ENCODE assay signal across 3 cellular contexts in the genomic region with DNA sequence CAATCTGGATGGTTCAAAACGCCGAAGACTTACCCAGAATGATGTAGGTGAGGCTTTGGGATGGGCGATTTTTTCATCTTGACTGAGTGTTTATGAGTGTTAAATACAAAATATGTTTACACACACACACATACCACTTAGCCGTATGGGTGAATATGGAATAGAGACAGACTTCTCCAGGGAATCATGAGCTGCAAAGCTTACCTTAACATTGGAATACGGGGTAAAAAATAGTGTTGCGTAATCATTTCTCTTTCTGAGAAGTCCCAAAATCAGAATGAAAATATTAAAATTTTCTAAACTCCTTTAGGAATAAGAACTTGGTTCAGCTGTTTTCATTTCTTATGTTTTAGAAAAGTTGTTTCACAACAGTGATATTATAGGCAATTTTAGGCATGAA.
A peak's percentile ranks its signal among the peaks of the same experiment; 100 is the strongest.
TF ChIP-seq lines count a peak whose summit lies in the region.

No MANE protein-coding gene starts in this region.

TF ChIP-seq in A549, 52 proteins besides CTCF, POLR2A, EP300 and RAD21:
- TF ChIP-seq CEBPB (IDR thresholded peaks at IDR 0.05) (peak; percentile 48 to 58; a peak in 3 of 4 replicates), TP53 (CRISPR knock-in tag; IDR thresholded peaks at IDR 0.05) (no peak)

TF ChIP-seq in IMR-90, 13 proteins besides CTCF, POLR2A, EP300 and RAD21:
- peak; percentile 92 for TF ChIP-seq CEBPB (IDR thresholded peaks at IDR 0.05; ENCODE audit: low read depth, low read length)
- no peak for TF ChIP-seq ELK1 (IDR thresholded peaks at IDR 0.05; ENCODE audit: borderline replicate concordance, low read depth, low read length)

TF ChIP-seq in H1, 55 proteins besides CTCF, POLR2A, EP300 and RAD21:
- TF ChIP-seq CEBPB (IDR thresholded peaks at IDR 0.05; ENCODE audit: low read depth, low read length) (peak; percentile 90), SIRT6 (IDR thresholded peaks at IDR 0.05; ENCODE audit: low read length) (no peak)
